13 cellular contexts compared by ENCODE assay signal in the genomic region with DNA sequence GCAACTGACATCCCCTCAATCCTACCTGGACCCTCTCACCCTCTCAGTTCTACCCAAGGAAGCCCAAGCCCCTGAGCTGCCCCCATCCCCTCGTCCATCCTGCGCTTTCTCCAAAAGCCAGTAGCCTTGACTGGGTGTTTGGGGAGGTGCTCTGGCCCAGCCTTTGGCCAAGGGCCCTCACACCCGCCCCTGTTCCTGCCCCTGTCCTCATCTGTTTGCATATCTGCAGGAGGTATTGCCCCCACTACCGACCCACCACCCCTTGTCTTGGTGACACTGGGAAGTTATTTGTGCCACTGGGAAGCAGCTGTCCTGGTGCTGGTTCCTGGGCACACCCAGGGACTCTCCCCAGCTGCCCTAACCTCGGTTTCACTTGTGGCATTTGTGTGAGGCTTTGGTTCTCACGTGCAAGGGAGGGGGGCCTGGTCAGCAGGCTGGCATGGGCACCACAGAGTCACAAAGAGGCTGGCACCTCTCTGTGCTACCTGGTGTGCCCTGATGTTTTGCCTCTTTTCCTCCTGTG.
A peak's percentile ranks its signal among the peaks of the same experiment; 100 is the strongest.
DNase-seq lines count a peak whose midpoint lies in the region; ATAC-seq and TF ChIP-seq lines count a peak whose summit lies in the region.
"Had no signal": no experiment of that assay in that cellular context is flagged by ENCODE, and none has a peak within 500 bp of the region (broad histone marks: within the 10 kb centered on the region; RNA-seq: fewer than 3 reads in every experiment).

No MANE protein-coding gene starts in this region.

- H3K27me3 ChIP-seq in OCI-LY3 (ENCODE audit: low read depth, low read length) (peaks cover 11% of the 10 kb centered on the region; the same call in 1 of the 2 replicates), esophagus squamous epithelium (peaks cover 0 to 7% (median 0%) of the 10 kb centered on the region in 4 donors)
- H3K27me3 ChIP-seq in CD4-positive, alpha-beta memory T cell (ENCODE audit: insufficient read depth, low read length) = no peaks in the 10 kb centered on the region
- H3K27me3 ChIP-seq: foreskin keratinocyte had no signal

- H4K20me1 ChIP-seq in OCI-LY3 (ENCODE audit: insufficient read depth, low read length) = no peaks in the 10 kb centered on the region

- no peak overlapping the region for H3K9ac ChIP-seq in OCI-LY3 (ENCODE audit: low read length)

- H3K9me3 ChIP-seq in OCI-LY3 (ENCODE audit: insufficient read depth, low read length) = no peaks in the 10 kb centered on the region
- H3K9me3 ChIP-seq in esophagus squamous epithelium = no peaks in the 10 kb centered on the region
- no peaks in the 10 kb centered on the region for H3K9me3 ChIP-seq in CD4-positive, alpha-beta memory T cell (ENCODE audit: control insufficient read depth in 1 of 2, low read length in 2 of 2)
- H3K9me3 ChIP-seq: left lung had no signal

- peaks cover 11% of the 10 kb centered on the region for H3K36me3 Mint-ChIP-seq in Calu3 (ENCODE audit: insufficient read depth, unreplicated experiment)
- no peaks in the 10 kb centered on the region for H3K36me3 Mint-ChIP-seq in CD4-positive, alpha-beta memory T cell

- CTCF ChIA-PET in Calu3 (lab: Charles Lee) = interaction anchor here (0.6 to 1.3 kb wide), 3 partner anchors 17 to 98 kb away, joined by 3 to 4 read pairs (median 3); no protein-coding TSS in a partner anchor
- CTCF ChIA-PET in CD4-positive, alpha-beta memory T cell (lab: Charles Lee; ENCODE audit: partially characterized antibody) = interaction anchor here (0.9 to 3.0 kb wide), 5 partner anchors 11 to 704 kb away, joined by 3 to 14 read pairs (median 4); no protein-coding TSS in a partner anchor

- H3K4me3 ChIP-seq in OCI-LY3 (ENCODE audit: low read length) (no peak overlapping the region), esophagus squamous epithelium (no peak overlapping the region)
- H3K4me3 ChIP-seq in CD4-positive, alpha-beta memory T cell (ENCODE audit: low read length in 2 of 2) = no peak overlapping the region

- 55 to 83% methylated on average over 3 of the region's 6 CpGs for WGBS in esophagus squamous epithelium, 2 donors

- no peaks in the 10 kb centered on the region for H3K9me3 Mint-ChIP-seq in Calu3 (ENCODE audit: low read depth, unreplicated experiment)
- peaks cover 0 to 1% (median 0%) of the 10 kb centered on the region in 8 donors for H3K9me3 Mint-ChIP-seq in CD4-positive, alpha-beta memory T cell

- ATAC-seq in GM21786 (IDR thresholded peaks at IDR 0.05; ENCODE audit: unreplicated experiment) = no peak

- no peaks in the 10 kb centered on the region for H3K79me2 ChIP-seq in OCI-LY3 (ENCODE audit: low read length)

- H3K36me3 ChIP-seq in OCI-LY3 (replicated peaks; ENCODE audit: low read depth, low read length) (no peaks in the 10 kb centered on the region), esophagus squamous epithelium (no peaks in the 10 kb centered on the region)
- H3K36me3 ChIP-seq in CD4-positive, alpha-beta memory T cell (ENCODE audit: insufficient read depth, low read length) = no peaks in the 10 kb centered on the region
- H3K36me3 ChIP-seq: left lung had no signal

- DNase-seq in Calu3 = no peak
- no peak for DNase-seq in esophagus squamous epithelium (lab: John Stamatoyannopoulos, UW)
- DNase-seq in posterior vena cava (ENCODE audit: low spot score) = peak; percentile 46
- no peak for DNase-seq in CD4-positive, alpha-beta memory T cell
- DNase-seq in GM19238 (ENCODE audit: insufficient read length, low spot score) = no peak
- DNase-seq: effector memory CD4-positive, alpha-beta T cell; H9; NCI-H2081 treated with DMSO at 0.1 percent for 48 hours; NCI-H748 treated with DMSO at 0.1 percent for 48 hours had no signal

- TF ChIP-seq CTCF in Calu3 (IDR thresholded peaks at IDR 0.05; ENCODE audit: unreplicated experiment) = no peak
- TF ChIP-seq CTCF in OCI-LY3 (IDR thresholded peaks at IDR 0.05; ENCODE audit: low read depth, low read length) = no peak
- TF ChIP-seq CTCF in esophagus squamous epithelium (IDR thresholded peaks at IDR 0.05) = no peak

- peaks cover 15% of the 10 kb centered on the region for H3K4me1 Mint-ChIP-seq in Calu3 (ENCODE audit: low read depth, unreplicated experiment)
- H3K4me1 Mint-ChIP-seq in CD4-positive, alpha-beta memory T cell = peaks cover 3 to 19% (median 4%) of the 10 kb centered on the region in 4 donors

- peak overlapping the region; percentile 98 for H3K4me2 ChIP-seq in OCI-LY3 (ENCODE audit: low read length)

- peak overlapping the region; percentile 44 for H3K27ac Mint-ChIP-seq in Calu3 (ENCODE audit: unreplicated experiment)
- no peak overlapping the region for H3K27ac Mint-ChIP-seq in CD4-positive, alpha-beta memory T cell
- H3K27ac Mint-ChIP-seq: H9 had no signal

- TF ChIP-seq POLR2A in esophagus squamous epithelium (IDR thresholded peaks at IDR 0.05) = no peak

- intact Hi-C loops in Calu3 (cut with micrococcal nuclease; ENCODE audit: unreplicated experiment) (loop anchor here (1.0 to 5.0 kb wide), 3 partner anchors 119 to 704 kb away; no protein-coding TSS in a partner anchor), esophagus squamous epithelium (cut with DNase I) (loop anchor here (5.0 kb wide), 1 partner anchor 704 kb away; no protein-coding TSS in a partner anchor), posterior vena cava (cut with DNase I) (loop anchor here (5.0 kb wide), 2 partner anchors 264 to 709 kb away; a partner anchor contains a TSS)
- intact Hi-C loops in CD4-positive, alpha-beta memory T cell (cut with micrococcal nuclease) = loop anchor here (5.0 kb wide), 1 partner anchor 909 kb away; no protein-coding TSS in a partner anchor

- H3K27me3 Mint-ChIP-seq in Calu3 (ENCODE audit: unreplicated experiment) = no peaks in the 10 kb centered on the region
- H3K27me3 Mint-ChIP-seq in CD4-positive, alpha-beta memory T cell = peaks cover 3% of the 10 kb centered on the region in 2 donors

- BruUV-seq in Calu3 (replicated peaks; lab: Mats Ljungman, UMichigan) = no TSS peak

- H2AFZ ChIP-seq in OCI-LY3 (ENCODE audit: low read depth, low read length) = no peak overlapping the region

- H3K27ac ChIP-seq in OCI-LY3 (ENCODE audit: low read length) (no peak overlapping the region), esophagus squamous epithelium (peak overlapping the region in 3 of 4 donors; percentile 66 to 91 (median 89))
- no peak overlapping the region for H3K27ac ChIP-seq in CD4-positive, alpha-beta memory T cell (ENCODE audit: low read depth, low read length)
- H3K27ac ChIP-seq: left lung had no signal

- peak overlapping the region; percentile 62 for H3K4me3 Mint-ChIP-seq in Calu3 (ENCODE audit: low read depth, unreplicated experiment)
- H3K4me3 Mint-ChIP-seq in CD4-positive, alpha-beta memory T cell = peak overlapping the region in 1 of 8 donors; percentile 52

- POLR2A ChIA-PET in CD4-positive, alpha-beta memory T cell (lab: Charles Lee; ENCODE audit: partially characterized antibody) = interaction anchor here (0.7 to 2.5 kb wide), 3 partner anchors 22 to 704 kb away, joined by 3 to 10 read pairs (median 5); no protein-coding TSS in a partner anchor

- peaks cover 29% of the 10 kb centered on the region for H3K4me1 ChIP-seq in OCI-LY3 (ENCODE audit: low read length)
- H3K4me1 ChIP-seq in esophagus squamous epithelium = peaks cover 5 to 46% (median 21%) of the 10 kb centered on the region in 3 donors
- peaks cover 10% of the 10 kb centered on the region for H3K4me1 ChIP-seq in CD4-positive, alpha-beta memory T cell (ENCODE audit: insufficient read depth, low read length)

Comparison
In these comparisons a context has a peak if more than half of its experiments do, and no peak if none do; other contexts are left out.
1. H3K27ac ChIP-seq: peak in esophagus squamous epithelium (3 of 4); none in OCI-LY3 (single experiment) and CD4-positive, alpha-beta memory T cell (single experiment).